ENCODE assay signal across 1 cellular context in genomic region chr9:9102295-9102694, GRCh38.
TF ChIP-seq lines count a peak whose summit lies in the region.

No MANE protein-coding gene starts in this region.

TF ChIP-seq in H1, 55 proteins besides CTCF, POLR2A, EP300 and RAD21 (continued from another document):
- TF ChIP-seq CHD7 (IDR thresholded peaks at IDR 0.05; ENCODE audit: insufficient replicate concordance, low read length), result no peak
- TF ChIP-seq E2F6 (IDR thresholded peaks at IDR 0.05), result no peak
- no peak for TF ChIP-seq NANOG (IDR thresholded peaks at IDR 0.05; ENCODE audit: insufficient read depth, low read depth, low read length, poor library complexity, severe bottlenecking)
- TF ChIP-seq RNF2 (IDR thresholded peaks at IDR 0.05; ENCODE audit: borderline replicate concordance, low read depth, low read length, missing control alignments, poor library complexity, severe bottlenecking), result no peak
- TF ChIP-seq ATF3 (IDR thresholded peaks at IDR 0.05; ENCODE audit: insufficient read depth, low read depth, low read length), result no peak
- no peak for TF ChIP-seq CBX5 (IDR thresholded peaks at IDR 0.05; ENCODE audit: low read depth, low read length)
